In the genomic region with DNA sequence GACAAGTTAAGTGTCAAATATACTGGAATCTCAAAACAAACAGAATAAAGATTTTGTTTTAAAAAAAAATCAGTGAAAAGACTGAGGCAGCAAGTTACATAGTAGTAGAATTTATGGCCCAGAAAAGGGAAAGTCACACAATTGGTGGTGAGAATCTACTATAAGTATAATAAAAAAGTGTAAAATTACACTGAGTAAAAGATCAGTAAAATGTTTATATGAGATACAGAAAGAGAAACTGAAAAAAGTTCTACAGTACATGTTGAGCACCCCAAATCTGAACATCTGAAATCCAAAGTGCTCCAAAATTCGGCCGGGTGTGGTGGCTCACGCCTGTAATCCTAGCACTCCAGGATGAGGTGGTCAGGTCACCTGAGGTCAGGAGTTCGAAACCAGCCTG, we compare ENCODE assay signal across 16 cellular contexts. TPM values are rescaled to one million over a fixed set of nuclear protein-coding genes. Genes with fewer than 3 reads are reported as not detected.
DNase-seq lines count a peak whose midpoint lies in the region; ATAC-seq, FAIRE-seq and TF ChIP-seq lines count a peak whose summit lies in the region.
"Had no signal": no experiment of that assay in that cellular context is flagged by ENCODE, and none has a peak within 500 bp of the region (broad histone marks: within the 10 kb centered on the region; RNA-seq: fewer than 3 reads in every experiment).

No MANE protein-coding gene starts in this region.

- peak overlapping the region in 2 of 3 donors; percentile 20 to 51 for H3K27ac Mint-ChIP-seq in CD4-positive, CD25-positive, alpha-beta regulatory T cell
- peak overlapping the region; percentile 62 to 83 for H3K27ac Mint-ChIP-seq in effector memory CD8-positive, alpha-beta T cell
- H3K27ac Mint-ChIP-seq in natural killer cell treated with Interleukin-12 subunit alpha and Interleukin-12 subunit beta and Interleukin-15 and Interleukin-18, amount 100 ng/mL, for 72 hours, result peak overlapping the region in 1 of 2 donors; percentile 82
- no peak overlapping the region for H3K27ac Mint-ChIP-seq in activated T-helper 17 cell treated with anti-CD3 and anti-CD28 coated beads, Interleukin-2, amount 50 U/mL, for 72 hours
- H3K27ac Mint-ChIP-seq: B cell, H9, HFFc6, IgD-negative memory B cell had no signal

- H3K9me3 ChIP-seq in CD4-positive, CD25-positive, alpha-beta regulatory T cell (ENCODE audit: control insufficient read depth in 2 of 2, low read length in 2 of 2), result no peaks in the 10 kb centered on the region

- H3K4me1 Mint-ChIP-seq in CD4-positive, CD25-positive, alpha-beta regulatory T cell, result peaks cover 52 to 85% (median 67%) of the 10 kb centered on the region in 4 donors
- H3K4me1 Mint-ChIP-seq in effector memory CD8-positive, alpha-beta T cell (ENCODE audit: low read depth in 2 of 2), result peaks cover 47 to 79% of the 10 kb centered on the region in 2 donors
- peaks cover 70 to 78% of the 10 kb centered on the region in 2 donors for H3K4me1 Mint-ChIP-seq in natural killer cell treated with Interleukin-12 subunit alpha and Interleukin-12 subunit beta and Interleukin-15 and Interleukin-18, amount 100 ng/mL, for 72 hours (ENCODE audit: low read depth in 2 of 2)
- peaks cover 37% of the 10 kb centered on the region for H3K4me1 Mint-ChIP-seq in activated T-helper 17 cell treated with anti-CD3 and anti-CD28 coated beads, Interleukin-2, amount 50 U/mL, for 72 hours
- peaks cover 81% of the 10 kb centered on the region for H3K4me1 Mint-ChIP-seq in activated T-cell treated with anti-CD3 and anti-CD28 coated beads, Interleukin-2, amount 50 U/mL, for 4 hours (ENCODE audit: low read depth)

- no peaks in the 10 kb centered on the region for H3K36me3 ChIP-seq in CD4-positive, CD25-positive, alpha-beta regulatory T cell (ENCODE audit: control insufficient read depth, insufficient read depth, low read length)
- no peaks in the 10 kb centered on the region for H3K36me3 ChIP-seq in brain microvascular endothelial cell (replicated peaks)

- TF ChIP-seq CTCF in brain microvascular endothelial cell (IDR thresholded peaks at IDR 0.05; ENCODE audit: low read depth, low read length, missing control alignments), result no peak

- peak overlapping the region in 3 of 4 donors; percentile 11 to 46 (median 21) for H3K4me3 Mint-ChIP-seq in CD4-positive, CD25-positive, alpha-beta regulatory T cell
- H3K4me3 Mint-ChIP-seq in effector memory CD8-positive, alpha-beta T cell, result peak overlapping the region; percentile 17 to 44
- peak overlapping the region; percentile 42 for H3K4me3 Mint-ChIP-seq in natural killer cell treated with Interleukin-12 subunit alpha and Interleukin-12 subunit beta and Interleukin-15 and Interleukin-18, amount 100 ng/mL, for 72 hours
- no peak overlapping the region for H3K4me3 Mint-ChIP-seq in activated T-helper 17 cell treated with anti-CD3 and anti-CD28 coated beads, Interleukin-2, amount 50 U/mL, for 72 hours
- H3K4me3 Mint-ChIP-seq in activated T-cell treated with anti-CD3 and anti-CD28 coated beads, Interleukin-2, amount 50 U/mL, for 4 hours, result no peak overlapping the region
- H3K4me3 Mint-ChIP-seq: B cell, H9, HFFc6, IgD-negative memory B cell had no signal

- no peaks in the 10 kb centered on the region for H3K27me3 ChIP-seq in CD4-positive, CD25-positive, alpha-beta regulatory T cell (ENCODE audit: control insufficient read depth, insufficient read depth, low read length)
- H3K27me3 ChIP-seq in brain microvascular endothelial cell (replicated peaks), result no peaks in the 10 kb centered on the region

- no peaks in the 10 kb centered on the region for H3K27me3 Mint-ChIP-seq in CD4-positive, CD25-positive, alpha-beta regulatory T cell
- no peaks in the 10 kb centered on the region for H3K27me3 Mint-ChIP-seq in effector memory CD8-positive, alpha-beta T cell
- H3K27me3 Mint-ChIP-seq in natural killer cell treated with Interleukin-12 subunit alpha and Interleukin-12 subunit beta and Interleukin-15 and Interleukin-18, amount 100 ng/mL, for 72 hours, result no peaks in the 10 kb centered on the region
- no peaks in the 10 kb centered on the region for H3K27me3 Mint-ChIP-seq in activated T-helper 17 cell treated with anti-CD3 and anti-CD28 coated beads, Interleukin-2, amount 50 U/mL, for 72 hours
- no peaks in the 10 kb centered on the region for H3K27me3 Mint-ChIP-seq in activated T-cell treated with anti-CD3 and anti-CD28 coated beads, Interleukin-2, amount 50 U/mL, for 4 hours (ENCODE audit: low read depth)
- H3K27me3 Mint-ChIP-seq: B cell, IgD-negative memory B cell had no signal

- peaks cover 16% of the 10 kb centered on the region for H3K36me3 Mint-ChIP-seq in CD4-positive, CD25-positive, alpha-beta regulatory T cell
- no peaks in the 10 kb centered on the region for H3K36me3 Mint-ChIP-seq in effector memory CD8-positive, alpha-beta T cell (ENCODE audit: insufficient read depth)
- H3K36me3 Mint-ChIP-seq in natural killer cell treated with Interleukin-12 subunit alpha and Interleukin-12 subunit beta and Interleukin-15 and Interleukin-18, amount 100 ng/mL, for 72 hours, result peaks cover 8% of the 10 kb centered on the region
- peaks cover 11% of the 10 kb centered on the region for H3K36me3 Mint-ChIP-seq in activated T-helper 17 cell treated with anti-CD3 and anti-CD28 coated beads, Interleukin-2, amount 50 U/mL, for 72 hours (ENCODE audit: low read depth)
- H3K36me3 Mint-ChIP-seq in activated T-cell treated with anti-CD3 and anti-CD28 coated beads, Interleukin-2, amount 50 U/mL, for 4 hours (ENCODE audit: insufficient read depth), result peaks cover 16% of the 10 kb centered on the region

- FAIRE-seq in GM19239 (lab: Jason Lieb, UNC), result peak; percentile 18
- FAIRE-seq: A204.1, GM12891 had no signal

- ATAC-seq in CD4-positive, CD25-positive, alpha-beta regulatory T cell (ENCODE audit: low read depth in 2 of 2), result no peak
- ATAC-seq in effector memory CD8-positive, alpha-beta T cell (replicated peaks), result no peak
- ATAC-seq in natural killer cell treated with Interleukin-12 subunit alpha and Interleukin-12 subunit beta and Interleukin-15 and Interleukin-18, amount 100 ng/mL, for 72 hours, result no peak
- ATAC-seq in activated T-helper 17 cell treated with anti-CD3 and anti-CD28 coated beads, Interleukin-2, amount 50 U/mL, for 72 hours (replicated peaks), result no peak
- ATAC-seq in activated T-cell treated with anti-CD3 and anti-CD28 coated beads, Interleukin-2, amount 50 U/mL, for 4 hours, result no peak

- in situ Hi-C loops in brain microvascular endothelial cell (cut with HindIII; ENCODE audit: low pct_ligation_motif_present, low sequenced_read_pairs), result no loop called here

- no peak overlapping the region for H3K4me3 ChIP-seq in CD4-positive, CD25-positive, alpha-beta regulatory T cell (ENCODE audit: low read depth, low read length)
- H3K4me3 ChIP-seq in brain microvascular endothelial cell (ENCODE audit: low read depth, low read length), result no peak overlapping the region

- DNase-seq in CD4-positive, CD25-positive, alpha-beta regulatory T cell, result no peak
- no peak for DNase-seq in GM19239 (ENCODE audit: insufficient read length, low spot score)
- DNase-seq in effector memory CD8-positive, alpha-beta T cell, result no peak
- DNase-seq in natural killer cell treated with Interleukin-12 subunit alpha and Interleukin-12 subunit beta and Interleukin-15 and Interleukin-18, amount 100 ng/mL, for 72 hours (ENCODE audit: low spot score), result no peak
- DNase-seq in activated T-cell treated with anti-CD3 and anti-CD28 coated beads, Interleukin-2, amount 50 U/mL, for 4 hours, result no peak
- DNase-seq in brain microvascular endothelial cell, result no peak
- DNase-seq: C1 segment of cervical spinal cord, DMS53, GOT3, H9, HFFc6 had no signal

- H3K4me1 ChIP-seq in CD4-positive, CD25-positive, alpha-beta regulatory T cell (ENCODE audit: control insufficient read depth, insufficient read depth, low read length, poor library complexity, severe bottlenecking), result peaks cover 23% of the 10 kb centered on the region

- H3K9me3 Mint-ChIP-seq in CD4-positive, CD25-positive, alpha-beta regulatory T cell, result no peaks in the 10 kb centered on the region
- peaks cover 0 to 7% of the 10 kb centered on the region in 2 donors for H3K9me3 Mint-ChIP-seq in effector memory CD8-positive, alpha-beta T cell
- no peaks in the 10 kb centered on the region for H3K9me3 Mint-ChIP-seq in natural killer cell treated with Interleukin-12 subunit alpha and Interleukin-12 subunit beta and Interleukin-15 and Interleukin-18, amount 100 ng/mL, for 72 hours
- no peaks in the 10 kb centered on the region for H3K9me3 Mint-ChIP-seq in activated T-helper 17 cell treated with anti-CD3 and anti-CD28 coated beads, Interleukin-2, amount 50 U/mL, for 72 hours
- peaks cover 3% of the 10 kb centered on the region for H3K9me3 Mint-ChIP-seq in activated T-cell treated with anti-CD3 and anti-CD28 coated beads, Interleukin-2, amount 50 U/mL, for 4 hours
- H3K9me3 Mint-ChIP-seq: HFFc6, IgD-negative memory B cell had no signal

- H3K27ac ChIP-seq in CD4-positive, CD25-positive, alpha-beta regulatory T cell (ENCODE audit: insufficient read depth, low read length, poor library complexity, severe bottlenecking), result no peak overlapping the region
- H3K27ac ChIP-seq in brain microvascular endothelial cell, result no peak overlapping the region

RNA-seq across cellular contexts. Expression of gene AGTPBP1, which starts 15.0 kb away (rescaled TPM):
- 55.6 TPM for total RNA-seq in CD4-positive, CD25-positive, alpha-beta regulatory T cell
- polyA plus RNA-seq in CD4-positive, CD25-positive, alpha-beta regulatory T cell, result 10 to 100 TPM; 21.1 to 24.7 (median 23.3) TPM
- 10 to 100 TPM; 41.1 to 49.6 TPM for total RNA-seq in natural killer cell treated with Interleukin-12 subunit alpha and Interleukin-12 subunit beta and Interleukin-15 and Interleukin-18, amount 100 ng/mL, for 72 hours
- 10 to 100 TPM; 35.8 to 39.0 TPM for total RNA-seq in activated T-helper 17 cell treated with anti-CD3 and anti-CD28 coated beads, Interleukin-2, amount 50 U/mL, for 72 hours
- total RNA-seq in activated T-cell treated with anti-CD3 and anti-CD28 coated beads, Interleukin-2, amount 50 U/mL, for 4 hours, result 10 to 100 TPM; 17.2 to 20.3 (median 17.8) TPM

Comparison
In these comparisons a context has a peak if more than half of its experiments do, and no peak if none do; other contexts are left out.
1. H3K4me3 Mint-ChIP-seq: peak in CD4-positive, CD25-positive, alpha-beta regulatory T cell (3 of 4), effector memory CD8-positive, alpha-beta T cell (2 of 2) and natural killer cell treated with Interleukin-12 subunit alpha and Interleukin-12 subunit beta and Interleukin-15 and Interleukin-18, amount 100 ng/mL, for 72 hours (single experiment); none in activated T-helper 17 cell treated with anti-CD3 and anti-CD28 coated beads, Interleukin-2, amount 50 U/mL, for 72 hours (single experiment) and activated T-cell treated with anti-CD3 and anti-CD28 coated beads, Interleukin-2, amount 50 U/mL, for 4 hours (single experiment).